Comparison of ENCODE assay signal across 11 cellular contexts in the genomic region with DNA sequence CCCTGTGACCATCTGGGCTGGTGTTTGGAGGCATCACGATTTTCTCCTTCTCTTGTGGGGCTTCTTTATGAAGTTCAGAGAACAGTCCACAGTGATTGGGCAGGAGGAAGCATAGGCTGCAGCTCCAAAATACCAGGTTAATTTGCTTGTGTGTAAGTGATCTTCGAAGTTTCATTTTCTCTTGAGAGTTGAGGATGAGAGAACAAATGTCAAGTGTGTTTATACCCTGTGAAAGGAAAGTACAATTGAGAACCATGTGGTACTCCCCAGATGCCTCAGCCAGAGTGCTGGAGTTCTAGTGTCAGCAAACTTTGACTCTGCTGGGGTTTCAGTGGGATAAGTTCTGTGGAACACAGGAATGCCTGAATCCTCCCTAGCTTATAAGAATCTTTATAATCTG.
A peak's percentile ranks its signal among the peaks of the same experiment; 100 is the strongest.
DNase-seq lines count a peak whose midpoint lies in the region; ATAC-seq and TF ChIP-seq lines count a peak whose summit lies in the region.
"Had no signal": no experiment of that assay in that cellular context is flagged by ENCODE, and none has a peak within 500 bp of the region (broad histone marks: within the 10 kb centered on the region; RNA-seq: fewer than 3 reads in every experiment).

No MANE protein-coding gene starts in this region.

- no peak overlapping the region for H3K4me3 ChIP-seq in GM12864 (ENCODE audit: low read depth, low read length)
- no peak overlapping the region for H3K4me3 ChIP-seq in effector memory CD4-positive, alpha-beta T cell (ENCODE audit: insufficient read depth, low read depth, low read length, poor library complexity, severe bottlenecking)
- H3K4me3 ChIP-seq: testis had no signal

- ATAC-seq in HG02798 (IDR thresholded peaks at IDR 0.05; ENCODE audit: poor library complexity, unreplicated experiment): peak; percentile 92
- ATAC-seq in HG03565 (IDR thresholded peaks at IDR 0.05; ENCODE audit: unreplicated experiment): peak; percentile 80
- ATAC-seq: T-helper 17 cell had no signal

- no peak for TF ChIP-seq CTCF in GM12864 (IDR thresholded peaks at IDR 0.05; ENCODE audit: low read depth, low read length, missing control alignments)

- no peaks in the 10 kb centered on the region for H3K36me3 ChIP-seq in effector memory CD4-positive, alpha-beta T cell (ENCODE audit: control insufficient read depth, insufficient read depth, low read length)

- H3K27ac ChIP-seq in effector memory CD4-positive, alpha-beta T cell (ENCODE audit: insufficient read depth, low read length, poor library complexity, severe bottlenecking): no peak overlapping the region
- H3K27ac ChIP-seq: testis had no signal

- no peaks in the 10 kb centered on the region for H3K9me3 ChIP-seq in effector memory CD4-positive, alpha-beta T cell (ENCODE audit: control insufficient read depth, low read length)
- H3K9me3 ChIP-seq: testis had no signal

- H3K27me3 ChIP-seq in effector memory CD4-positive, alpha-beta T cell (replicated peaks; ENCODE audit: control insufficient read depth, insufficient read depth, low read length, poor library complexity, severe bottlenecking): no peaks in the 10 kb centered on the region
- H3K27me3 ChIP-seq: testis had no signal

- DNase-seq in GM12864 (ENCODE audit: low read depth): peak; percentile 64
- DNase-seq in GM19240 (ENCODE audit: insufficient read length, low spot score): peak; percentile 48
- DNase-seq in KG1 (lab: John Stamatoyannopoulos, UW): no peak
- DNase-seq in NCI-H1930 (lab: John Stamatoyannopoulos, UW): no peak
- no peak for DNase-seq in effector memory CD4-positive, alpha-beta T cell
- no peak for DNase-seq in HuH-7 (ENCODE audit: low spot score)
- DNase-seq: naive B cell, T-helper 17 cell, testis had no signal

- no peaks in the 10 kb centered on the region for H3K4me1 ChIP-seq in effector memory CD4-positive, alpha-beta T cell (ENCODE audit: control insufficient read depth, insufficient read depth, low read length, poor library complexity, severe bottlenecking)
- H3K4me1 ChIP-seq: testis had no signal

Comparison
In these comparisons a context has a peak if more than half of its experiments do, and no peak if none do; other contexts are left out.
1. DNase-seq: peak in GM12864 (single experiment) and GM19240 (single experiment); none in KG1 (single experiment), NCI-H1930 (0 of 2), effector memory CD4-positive, alpha-beta T cell (0 of 3) and HuH-7 (single experiment).